Comparison of ENCODE assay signal across 12 cellular contexts in the genomic region with DNA sequence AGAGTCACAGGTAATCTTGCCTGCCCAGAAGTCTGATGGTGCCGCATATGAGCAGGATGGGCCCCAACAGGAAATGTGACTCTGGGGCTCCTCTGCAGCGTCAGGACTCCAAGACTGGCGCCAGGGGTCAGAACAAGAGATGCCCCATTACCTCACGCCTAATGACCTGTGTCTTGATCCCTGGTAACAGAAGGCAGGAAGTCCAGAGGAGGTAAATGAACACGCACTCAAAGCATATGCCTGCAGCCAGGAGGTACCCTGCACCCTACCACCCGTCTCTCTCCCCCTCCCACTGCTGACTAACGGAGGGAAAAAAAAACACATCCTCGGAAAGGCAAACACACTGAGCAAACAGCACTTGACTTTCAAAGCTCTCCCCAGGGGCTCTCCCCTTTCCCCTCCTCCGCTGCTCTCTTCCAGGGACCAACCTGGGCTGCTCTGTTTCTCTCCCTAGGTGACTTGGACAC. TPM values are rescaled to one million over a fixed set of nuclear protein-coding genes. Genes with fewer than 3 reads are reported as not detected.
DNase-seq lines count a peak whose midpoint lies in the region; ATAC-seq and TF ChIP-seq lines count a peak whose summit lies in the region.
"Had no signal": no experiment of that assay in that cellular context is flagged by ENCODE, and none has a peak within 500 bp of the region (broad histone marks: within the 10 kb centered on the region; RNA-seq: fewer than 3 reads in every experiment).

No MANE protein-coding gene starts in this region.

- ATAC-seq in GM21619 (IDR thresholded peaks at IDR 0.05; ENCODE audit: unreplicated experiment) (no peak), Right ventricle myocardium inferior (no peak)

- H4K20me1 ChIP-seq in BLaER1, result no peaks in the 10 kb centered on the region

- H3K4me2 ChIP-seq in BLaER1, result peak overlapping the region; percentile 82
- H3K4me2 ChIP-seq: smooth muscle cell had no signal

- H3K36me3 ChIP-seq in BLaER1, result no peaks in the 10 kb centered on the region
- H3K36me3 ChIP-seq in kidney epithelial cell (ENCODE audit: control insufficient read depth, insufficient read depth, low read length), result no peaks in the 10 kb centered on the region
- H3K36me3 ChIP-seq in tibial nerve, result no peaks in the 10 kb centered on the region

- intact Hi-C loops in Right ventricle myocardium inferior (cut with DNase I), result no loop called here

- DNase-seq in HuH-7.5 (ENCODE audit: low spot score) (peak; percentile 47), NCI-H524 treated with DMSO at 0.1 percent for 48 hours (lab: John Stamatoyannopoulos, UW) (peak; percentile 79), kidney epithelial cell (ENCODE audit: low read depth) (peak; percentile 1), Right ventricle myocardium inferior (ENCODE audit: missing footprints) (no peak), tibial nerve (ENCODE audit: low spot score in 2 of 2) (no peak)
- no peak for DNase-seq in stimulated activated naive CD4-positive, alpha-beta T cell treated with Interleukin-2 at 50 U/mL for 16 hours (lab: John Stamatoyannopoulos, UW)
- DNase-seq: dorsolateral prefrontal cortex, KG1, OCI-M1 had no signal

- H3K27ac ChIP-seq in BLaER1, result peak overlapping the region; percentile 25; the same call in 1 of the 2 replicates
- H3K27ac ChIP-seq in tibial nerve, result no peak overlapping the region
- H3K27ac ChIP-seq: dorsolateral prefrontal cortex had no signal

- TF ChIP-seq POLR2A in tibial nerve (IDR thresholded peaks at IDR 0.05), result no peak

- 26 to 27% methylated on average over 8 to 9 of the region's 9 CpGs for WGBS in tibial nerve, 2 donors

- TF ChIP-seq CTCF in kidney epithelial cell (IDR thresholded peaks at IDR 0.05; ENCODE audit: insufficient read depth, low read length, poor library complexity, severe bottlenecking) (no peak), tibial nerve (IDR thresholded peaks at IDR 0.05) (no peak)

- 0 out of 2 replicates have a peak overlapping the region, but pooled peaks have one; percentile 30 for H3K4me3 ChIP-seq in BLaER1
- H3K4me3 ChIP-seq in kidney epithelial cell (ENCODE audit: low read depth, low read length), result no peak overlapping the region
- no peak overlapping the region for H3K4me3 ChIP-seq in tibial nerve
- H3K4me3 ChIP-seq: dorsolateral prefrontal cortex, smooth muscle cell had no signal

- H3K4me1 ChIP-seq in BLaER1 (peaks cover 82% of the 10 kb centered on the region), tibial nerve (peaks cover 0 to 4% (median 0%) of the 10 kb centered on the region in 4 donors)

- no peak overlapping the region for H3K9ac ChIP-seq in BLaER1

- H3K9me3 ChIP-seq in BLaER1, result peaks cover 13% of the 10 kb centered on the region
- H3K9me3 ChIP-seq in tibial nerve, result no peaks in the 10 kb centered on the region

- H3K27me3 ChIP-seq in BLaER1 (no peaks in the 10 kb centered on the region), kidney epithelial cell (ENCODE audit: control insufficient read depth, insufficient read depth, low read length) (peaks cover 18% of the 10 kb centered on the region), tibial nerve (no peaks in the 10 kb centered on the region)
- H3K27me3 ChIP-seq: dorsolateral prefrontal cortex had no signal

- no peak for TF ChIP-seq EP300 in tibial nerve (IDR thresholded peaks at IDR 0.05)

RNA-seq across cellular contexts. Expression of a gene that starts 37.3 kb away (rescaled TPM):
- total RNA-seq in kidney epithelial cell (not detected in 2 replicates), Right ventricle myocardium inferior (1.1 TPM), tibial nerve (1 to 10 TPM; 1.3 to 8.6 (median 5.1) TPM)
- total RNA-seq: smooth muscle cell had no signal

RNA-seq across cellular contexts. Expression of a gene that starts 50.9 kb away (rescaled TPM):
- 1.2 and 1.3 TPM in 2 replicates for total RNA-seq in kidney epithelial cell
- total RNA-seq in Right ventricle myocardium inferior, result 23.5 TPM
- total RNA-seq in tibial nerve, result 10 to 100 TPM in 1 of 4 donors, 1 to 10 TPM in 2, under 1 TPM in 1; 0.59 to 19.7 (median 3.5) TPM
- total RNA-seq: smooth muscle cell had no signal

Comparison
In these comparisons a context has a peak if more than half of its experiments do, and no peak if none do; other contexts are left out.
1. DNase-seq: peak in HuH-7.5 (single experiment), NCI-H524 treated with DMSO at 0.1 percent for 48 hours (single experiment) and kidney epithelial cell (single experiment); none in stimulated activated naive CD4-positive, alpha-beta T cell treated with Interleukin-2 at 50 U/mL for 16 hours (single experiment), Right ventricle myocardium inferior (single experiment) and tibial nerve (0 of 2).